ENCODE assay signal across 28 cellular contexts in the genomic region with DNA sequence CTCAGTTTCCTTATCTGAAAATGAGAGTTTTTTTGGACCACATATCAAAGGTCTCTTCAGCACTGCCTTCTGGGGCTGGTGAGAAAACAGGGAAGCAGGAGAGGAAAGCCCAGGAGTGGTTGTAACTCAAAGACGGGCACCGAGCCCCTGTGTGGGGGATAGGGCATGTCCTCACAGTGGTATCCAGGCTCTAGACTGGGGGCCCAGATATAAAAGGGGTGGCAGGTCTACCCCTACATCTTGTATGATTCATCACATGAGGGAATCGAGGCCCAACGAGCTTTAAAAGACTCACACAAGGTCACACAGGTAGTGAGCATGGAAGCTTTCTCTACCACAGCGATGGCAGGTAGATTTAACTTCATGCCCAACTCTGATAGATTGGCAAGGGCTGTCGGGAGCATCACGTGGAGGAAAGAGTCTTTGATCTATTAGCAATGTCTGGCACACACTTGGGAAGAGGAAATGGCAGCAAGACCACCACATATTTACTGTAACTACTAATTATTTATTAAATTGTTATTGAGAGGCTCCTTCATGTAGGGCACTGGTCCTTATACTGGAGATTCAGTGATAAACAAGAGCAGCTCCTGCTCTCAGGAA. TPM values are rescaled to one million over a fixed set of nuclear protein-coding genes. Genes with fewer than 3 reads are reported as not detected.
DNase-seq lines count a peak whose midpoint lies in the region; ATAC-seq and TF ChIP-seq lines count a peak whose summit lies in the region.
"Had no signal": no experiment of that assay in that cellular context is flagged by ENCODE, and none has a peak within 500 bp of the region (broad histone marks: within the 10 kb centered on the region; RNA-seq: fewer than 3 reads in every experiment).

No MANE protein-coding gene starts in this region.

- H3K27me3 Mint-ChIP-seq in chondrocyte (ENCODE audit: low read depth), result peaks cover 17% of the 10 kb centered on the region

- peak; percentile 41 for DNase-seq in chondrocyte (ENCODE audit: low spot score)
- DNase-seq in posterior vena cava (ENCODE audit: low spot score), result peak; percentile 23
- no peak for DNase-seq in thyroid gland
- no peak for DNase-seq in cerebellar cortex (ENCODE audit: low spot score)
- no peak for DNase-seq in NCI-H187 treated with DMSO at 0.1 percent for 48 hours (lab: John Stamatoyannopoulos, UW)
- DNase-seq: AML-193, DMS79 treated with DMSO at 0.1 percent for 48 hours, H9, HFFc6, IMR-90, MM.1S, NCI-H1694, NCI-H2081, NCI-H2171, NCI-H226, NCI-H510A, NCI-H69, Right ventricle myocardium superior, RPMI8226 had no signal

- H3K27ac ChIP-seq in 22Rv1 (peak overlapping the region; percentile 95), HEK293 (ENCODE audit: extremely low read depth, low read depth, low read length) (no peak overlapping the region), thyroid gland (no peak overlapping the region)
- H3K27ac ChIP-seq: A549; BLaER1 treated with 17β-estradiol and CSF1 and Interleukin-3, amounts not matched to agents 10 nM and 100 nM; KMS-11; SJSA1 had no signal

- ATAC-seq in HG03135 (IDR thresholded peaks at IDR 0.05; ENCODE audit: unreplicated experiment), result no peak
- ATAC-seq: A549, GM23338 had no signal

- H3K4me1 ChIP-seq in HEK293 (ENCODE audit: control insufficient read depth, insufficient read depth, low read length) (no peaks in the 10 kb centered on the region; the same call in 1 of the 2 replicates), thyroid gland (peaks cover 9 to 11% of the 10 kb centered on the region in 2 donors)

- H3K4me1 Mint-ChIP-seq in chondrocyte (ENCODE audit: low read depth), result peaks cover 9% of the 10 kb centered on the region

- no peak overlapping the region for H3K4me3 Mint-ChIP-seq in chondrocyte (ENCODE audit: unreplicated experiment)
- H3K4me3 Mint-ChIP-seq: GM23338, HFFc6 had no signal

- H3K9me3 ChIP-seq in HEK293 (ENCODE audit: control insufficient read depth, insufficient read depth, low read depth, low read length), result no peaks in the 10 kb centered on the region
- no peaks in the 10 kb centered on the region for H3K9me3 ChIP-seq in thyroid gland
- H3K9me3 ChIP-seq: A549; BLaER1 treated with 17β-estradiol and CSF1 and Interleukin-3, amounts not matched to agents 10 nM and 100 nM; SJSA1 had no signal

- 84 to 86% methylated on average over 7 of the region's 7 CpGs for WGBS in thyroid gland, 2 donors

- H3K4me3 ChIP-seq in HEK293 (ENCODE audit: low read depth, low read length) (no peak overlapping the region), thyroid gland (replicated peaks in 1 of 3) (no peak overlapping the region)
- H3K4me3 ChIP-seq: A549; BLaER1 treated with 17β-estradiol and CSF1 and Interleukin-3, amounts not matched to agents 10 nM and 100 nM; SJSA1 had no signal

- H3K9me3 Mint-ChIP-seq in chondrocyte (ENCODE audit: low read depth), result no peaks in the 10 kb centered on the region
- H3K9me3 Mint-ChIP-seq: CD8-positive, alpha-beta memory T cell; GM23338; HFFc6 had no signal

- no peaks in the 10 kb centered on the region for H3K27me3 ChIP-seq in thyroid gland
- H3K27me3 ChIP-seq: SJSA1 had no signal

- intact Hi-C loops in posterior vena cava (cut with DNase I) (no loop called here), thyroid gland (cut with DNase I) (no loop called here)

- TF ChIP-seq CTCF in 22Rv1 (IDR thresholded peaks at IDR 0.05) (no peak), HEK293 (tag by site-specific recombination; IDR thresholded peaks at IDR 0.05) (no peak), chondrocyte (IDR thresholded peaks at IDR 0.05) (no peak), thyroid gland (IDR thresholded peaks at IDR 0.05) (no peak)

- H3K36me3 Mint-ChIP-seq in chondrocyte (ENCODE audit: low read depth), result no peaks in the 10 kb centered on the region
- H3K36me3 Mint-ChIP-seq: CD8-positive, alpha-beta memory T cell had no signal

- no peak for TF ChIP-seq POLR2A in thyroid gland (IDR thresholded peaks at IDR 0.05)

- POLR2A ChIA-PET in HEK293 (lab: Yijun Ruan, JAX), result no interaction called here

- CTCF ChIA-PET in HEK293 (lab: Yijun Ruan, JAX), result interaction anchor here (0.6 to 1.7 kb wide), 6 partner anchors 12 to 251 kb away, joined by 3 to 6 read pairs (median 4); no protein-coding TSS in a partner anchor

- H3K36me3 ChIP-seq in HEK293 (ENCODE audit: control insufficient read depth in 2 of 2, insufficient read depth in 1 of 2, low read length in 2 of 2), result no peaks in the 10 kb centered on the region
- H3K36me3 ChIP-seq in thyroid gland, result no peaks in the 10 kb centered on the region
- H3K36me3 ChIP-seq: BLaER1 treated with 17β-estradiol and CSF1 and Interleukin-3, amounts not matched to agents 10 nM and 100 nM; SJSA1 had no signal

- H3K27ac Mint-ChIP-seq in chondrocyte (ENCODE audit: unreplicated experiment), result no peak overlapping the region
- H3K27ac Mint-ChIP-seq: GM23338, H9, HFFc6 had no signal

TF ChIP-seq in HEK293, 187 proteins besides CTCF, POLR2A, EP300 and RAD21:
- TF ChIP-seq TRIM28 (IDR thresholded peaks at IDR 0.05; ENCODE audit: borderline replicate concordance, low read length) (no peak), ZBTB17 (tag by site-specific recombination; IDR thresholded peaks at IDR 0.05) (peak; percentile 63), HOXD13 (CRISPR knock-in tag; IDR thresholded peaks at IDR 0.05; ENCODE audit: borderline replicate concordance) (no peak), ZNF394 (tag by site-specific recombination; IDR thresholded peaks at IDR 0.05; ENCODE audit: borderline replicate concordance) (no peak)

RNA-seq across cellular contexts. Expression of a gene that starts 4.1 kb away (rescaled TPM):
- total RNA-seq in chondrocyte (7.2 to 11.6 TPM (median 7.5 TPM) in 3 replicates), posterior vena cava (10 to 100 TPM in 1 of 2 donors, 1 to 10 TPM in 1; 6.9 to 10.8 TPM), thyroid gland (1 to 10 TPM in 2 of 4 donors, under 1 TPM in 2; 0.46 to 2.7 (median 1.1) TPM)

Comparison
In these comparisons a context has a peak if more than half of its experiments do, and no peak if none do; other contexts are left out.
1. DNase-seq: peak in chondrocyte (single experiment) and posterior vena cava (single experiment); none in thyroid gland (0 of 2), cerebellar cortex (single experiment) and NCI-H187 treated with DMSO at 0.1 percent for 48 hours (single experiment).